Comparison of ENCODE assay signal across 29 cellular contexts in genomic region chr4:183861426-183861825, GRCh38. TPM values are rescaled to one million over a fixed set of nuclear protein-coding genes. Genes with fewer than 3 reads are reported as not detected.
"Had no signal": no experiment of that assay in that cellular context is flagged by ENCODE, and none has a peak within 500 bp of the region (broad histone marks: within the 10 kb centered on the region; RNA-seq: fewer than 3 reads in every experiment).

No MANE protein-coding gene starts in this region.

- H3K4me1 ChIP-seq: ascending aorta, SJSA1 had no signal

- H3K27ac ChIP-seq: ascending aorta, body of pancreas, SJSA1 had no signal

- H3K9me3 ChIP-seq: ascending aorta, body of pancreas, SJSA1, SK-N-SH had no signal

- H3K27me3 ChIP-seq: ascending aorta, body of pancreas had no signal

- H3K9ac ChIP-seq: SK-N-SH had no signal

- H3K4me3 ChIP-seq: ascending aorta, body of pancreas, SJSA1 had no signal

- H3K9me3 Mint-ChIP-seq: activated CD4-positive, alpha-beta T cell treated with anti-CD3 and anti-CD28 coated beads, Interleukin-2, amount 10 ng/mL, durations not matched to agents 7 days and 5 days; activated naive CD4-positive, alpha-beta T cell treated with anti-CD3 and anti-CD28 coated beads, Interleukin-2, amount 50 U/mL, for 24 hours; activated naive CD8-positive, alpha-beta T cell treated with anti-CD3 and anti-CD28 coated beads, Interleukin-2, amount 10 ng/mL, durations not matched to agents 7 days and 5 days; activated T-cell treated with anti-CD3 and anti-CD28 coated beads, Interleukin-2, amount 50 U/mL, for 24 hours; activated T-helper 2 cell treated with anti-CD3 and anti-CD28 coated beads, Interferon-gamma antibody, Interleukin-2, Interleukin-4, amounts not matched to agents 10 μg/mL and 5 μg/mL and 100 μg/mL, durations not matched to agents 14 hours and 24 hours and 36 hours; T-helper 1 cell treated with Interleukin-12 subunit alpha and Interleukin-12 subunit beta and Interleukin-4 antibody, amounts not matched to agents 30 μg/mL and 1 μg/mL, for 36 hours; T-helper 2 cell treated with Interferon-gamma antibody and Interleukin-4, amounts not matched to agents 5 μg/mL and 100 μg/mL, for 36 hours; WTC11 had no signal

- DNase-seq: activated CD4-positive, alpha-beta T cell treated with anti-CD3 and anti-CD28 coated beads for 36 hours; activated CD4-positive, alpha-beta T cell treated with anti-CD3 and anti-CD28 coated beads, Interleukin-2, amount 10 ng/mL, durations not matched to agents 7 days and 5 days; activated CD4-positive, alpha-beta T cell treated with anti-CD3 and anti-CD28 coated beads, Interleukin-2, amount 50 U/mL, for 48 hours; activated CD8-positive, alpha-beta T cell treated with anti-CD3 and anti-CD28 coated beads, Interleukin-2, amount 10 ng/mL, durations not matched to agents 7 days and 5 days; activated gamma-delta T cell; activated naive CD4-positive, alpha-beta T cell treated with Interleukin-2 at 50 U/mL for 16 hours; activated naive CD8-positive, alpha-beta T cell treated with anti-CD3 and anti-CD28 coated beads, Interleukin-2, amount 10 ng/mL, durations not matched to agents 7 days and 5 days; activated T-cell treated with anti-CD3 and anti-CD28 coated beads, Interleukin-2, amount 50 U/mL, for 24 hours; body of pancreas; Karpas-422; KBM-7; NCI-H1417 treated with DMSO at 0.1 percent for 48 hours; NCI-H187 treated with DMSO at 0.1 percent for 48 hours; NCI-H226; NCI-H446 treated with DMSO at 0.1 percent for 48 hours; NCI-H524; SHP77 treated with DMSO at 0.1 percent for 48 hours; SK-N-SH had no signal

- ATAC-seq: activated CD4-positive, alpha-beta T cell treated with anti-CD3 and anti-CD28 coated beads for 36 hours; activated CD4-positive, CD25-positive, alpha-beta regulatory T cell treated with anti-CD3 and anti-CD28 coated beads, Interleukin-2, amount 50 U/mL, for 24 hours; activated CD8-positive, alpha-beta T cell treated with anti-CD3 and anti-CD28 coated beads, Interleukin-2, amount 10 ng/mL, durations not matched to agents 7 days and 5 days; body of pancreas; Panc1; WTC11 had no signal

- H3K4me1 Mint-ChIP-seq: activated CD4-positive, alpha-beta T cell treated with anti-CD3 and anti-CD28 coated beads for 36 hours; activated CD4-positive, alpha-beta T cell treated with anti-CD3 and anti-CD28 coated beads, Interleukin-2, amount 10 ng/mL, durations not matched to agents 7 days and 5 days; activated naive CD4-positive, alpha-beta T cell treated with anti-CD3 and anti-CD28 coated beads, Interleukin-2, amount 50 U/mL, for 24 hours; activated naive CD8-positive, alpha-beta T cell treated with anti-CD3 and anti-CD28 coated beads, Interleukin-2, amount 10 ng/mL, durations not matched to agents 7 days and 5 days; IgD-negative memory B cell had no signal

- H3K27ac Mint-ChIP-seq: activated CD4-positive, alpha-beta T cell treated with anti-CD3 and anti-CD28 coated beads for 36 hours; activated CD4-positive, alpha-beta T cell treated with anti-CD3 and anti-CD28 coated beads, Interleukin-2, amount 10 ng/mL, durations not matched to agents 7 days and 5 days; activated CD8-positive, alpha-beta T cell treated with anti-CD3 and anti-CD28 coated beads, Interleukin-2, amount 10 ng/mL, durations not matched to agents 7 days and 5 days; activated naive CD4-positive, alpha-beta T cell treated with anti-CD3 and anti-CD28 coated beads, Interleukin-2, amount 50 U/mL, for 24 hours; activated naive CD8-positive, alpha-beta T cell treated with anti-CD3 and anti-CD28 coated beads, Interleukin-2, amount 10 ng/mL, durations not matched to agents 7 days and 5 days; activated T-cell treated with anti-CD3 and anti-CD28 coated beads, Interleukin-2, amount 50 U/mL, for 24 hours; activated T-helper 2 cell treated with anti-CD3 and anti-CD28 coated beads, Interferon-gamma antibody, Interleukin-2, Interleukin-4, amounts not matched to agents 10 μg/mL and 5 μg/mL and 100 μg/mL, durations not matched to agents 14 hours and 24 hours and 36 hours; IgD-negative memory B cell; T-helper 1 cell treated with Interleukin-12 subunit alpha and Interleukin-12 subunit beta and Interleukin-4 antibody, amounts not matched to agents 30 μg/mL and 1 μg/mL, for 36 hours; T-helper 2 cell treated with Interferon-gamma antibody and Interleukin-4, amounts not matched to agents 5 μg/mL and 100 μg/mL, for 36 hours; WTC11 had no signal

- H3K4me3 Mint-ChIP-seq: activated CD4-positive, alpha-beta T cell treated with anti-CD3 and anti-CD28 coated beads for 36 hours; activated CD4-positive, alpha-beta T cell treated with anti-CD3 and anti-CD28 coated beads, Interleukin-2, amount 10 ng/mL, durations not matched to agents 7 days and 5 days; activated CD8-positive, alpha-beta T cell treated with anti-CD3 and anti-CD28 coated beads, Interleukin-2, amount 10 ng/mL, durations not matched to agents 7 days and 5 days; activated naive CD4-positive, alpha-beta T cell treated with anti-CD3 and anti-CD28 coated beads, Interleukin-2, amount 50 U/mL, for 24 hours; activated naive CD8-positive, alpha-beta T cell treated with anti-CD3 and anti-CD28 coated beads, Interleukin-2, amount 10 ng/mL, durations not matched to agents 7 days and 5 days; activated T-cell treated with anti-CD3 and anti-CD28 coated beads, Interleukin-2, amount 50 U/mL, for 24 hours; IgD-negative memory B cell; T-helper 1 cell treated with Interleukin-12 subunit alpha and Interleukin-12 subunit beta and Interleukin-4 antibody, amounts not matched to agents 30 μg/mL and 1 μg/mL, for 36 hours; T-helper 2 cell treated with Interferon-gamma antibody and Interleukin-4, amounts not matched to agents 5 μg/mL and 100 μg/mL, for 36 hours; WTC11 had no signal

- H3K4me2 ChIP-seq: SK-N-SH had no signal

- H3K36me3 ChIP-seq: ascending aorta, SJSA1 had no signal

- H3K36me3 Mint-ChIP-seq: activated naive CD4-positive, alpha-beta T cell treated with anti-CD3 and anti-CD28 coated beads, Interleukin-2, amount 50 U/mL, for 24 hours; activated naive CD8-positive, alpha-beta T cell treated with anti-CD3 and anti-CD28 coated beads, Interleukin-2, amount 10 ng/mL, durations not matched to agents 7 days and 5 days; IgD-negative memory B cell; WTC11 had no signal

RNA-seq across cellular contexts. Expression of gene STOX2, which starts 43.7 kb away (rescaled TPM):
- total RNA-seq: activated CD4-positive, alpha-beta T cell treated with anti-CD3 and anti-CD28 coated beads for 36 hours; activated CD4-positive, alpha-beta T cell treated with anti-CD3 and anti-CD28 coated beads, Interleukin-2, amount 10 ng/mL, durations not matched to agents 7 days and 5 days; activated CD8-positive, alpha-beta T cell treated with anti-CD3 and anti-CD28 coated beads, Interleukin-2, amount 10 ng/mL, durations not matched to agents 7 days and 5 days; activated naive CD8-positive, alpha-beta T cell treated with anti-CD3 and anti-CD28 coated beads, Interleukin-2, amount 10 ng/mL, durations not matched to agents 7 days and 5 days; activated T-helper 2 cell treated with anti-CD3 and anti-CD28 coated beads, Interferon-gamma antibody, Interleukin-2, Interleukin-4, amounts not matched to agents 10 μg/mL and 5 μg/mL and 100 μg/mL, durations not matched to agents 14 hours and 24 hours and 36 hours; RPMI7951 had no signal
- polyA plus RNA-seq: IgD-negative memory B cell had no signal
